In genomic region chr3:103195201-103195600, GRCh38 we compare ENCODE assay signal across 24 cellular contexts.
DNase-seq lines count a peak whose midpoint lies in the region; ATAC-seq, FAIRE-seq and TF ChIP-seq lines count a peak whose summit lies in the region.
"Had no signal": no experiment of that assay in that cellular context is flagged by ENCODE, and none has a peak within 500 bp of the region (broad histone marks: within the 10 kb centered on the region; RNA-seq: fewer than 3 reads in every experiment).

No MANE protein-coding gene starts in this region.

- H3K4me3 ChIP-seq in epithelial cell of esophagus (ENCODE audit: low read length) (no peak overlapping the region), upper lobe of right lung (no peak overlapping the region)
- H3K4me3 ChIP-seq: ascending aorta, BLaER1, heart right ventricle, left ventricle myocardium inferior, tibial artery had no signal

- H3K4me1 ChIP-seq in upper lobe of right lung: no peaks in the 10 kb centered on the region
- H3K4me1 ChIP-seq: ascending aorta, BLaER1, heart right ventricle, left ventricle myocardium inferior, tibial artery had no signal

- H3K9me3 Mint-ChIP-seq in activated naive CD4-positive, alpha-beta T cell treated with anti-CD3 and anti-CD28 coated beads, Interleukin-2, amount 50 U/mL, for 72 hours: peaks cover 0 to 7% of the 10 kb centered on the region in 2 donors
- H3K9me3 Mint-ChIP-seq: activated naive CD4-positive, alpha-beta T cell treated with anti-CD3 and anti-CD28 coated beads, Interleukin-2, amount 10 ng/mL, durations not matched to agents 7 days and 5 days; effector memory CD8-positive, alpha-beta T cell had no signal

- no peak for TF ChIP-seq CTCF in epithelial cell of esophagus (IDR thresholded peaks at IDR 0.05; ENCODE audit: insufficient read depth, low read depth, low read length, missing control alignments)
- no peak for TF ChIP-seq CTCF in upper lobe of right lung (IDR thresholded peaks at IDR 0.05)

- intact Hi-C loops in upper lobe of right lung (cut with DNase I): no loop called here

- no peak overlapping the region for H3K27ac ChIP-seq in upper lobe of right lung
- H3K27ac ChIP-seq: ascending aorta, BLaER1, heart right ventricle, left ventricle myocardium inferior, tibial artery had no signal

- ATAC-seq in SK-N-SH treated with all-trans-retinoic acid at 6 μM for 48 hours (peak; percentile 39; the same call in 1 of the 3 replicates), upper lobe of right lung (no peak), HG02798 (IDR thresholded peaks at IDR 0.05; ENCODE audit: poor library complexity, unreplicated experiment) (no peak)
- no peak for ATAC-seq in activated naive CD4-positive, alpha-beta T cell treated with anti-CD3 and anti-CD28 coated beads, Interleukin-2, amount 50 U/mL, for 72 hours
- ATAC-seq: effector memory CD8-positive, alpha-beta T cell; heart right ventricle; naive thymus-derived CD8-positive, alpha-beta T cell; stimulated activated naive CD8-positive, alpha-beta T cell treated with anti-CD3 and anti-CD28 coated beads, Interleukin-15, amount 100 ng/mL, for 72 hours had no signal

- no peak overlapping the region for H3K27ac Mint-ChIP-seq in activated naive CD4-positive, alpha-beta T cell treated with anti-CD3 and anti-CD28 coated beads, Interleukin-2, amount 50 U/mL, for 72 hours
- H3K27ac Mint-ChIP-seq: activated naive CD4-positive, alpha-beta T cell treated with anti-CD3 and anti-CD28 coated beads, Interleukin-2, amount 10 ng/mL, durations not matched to agents 7 days and 5 days; effector memory CD8-positive, alpha-beta T cell; mesothelial cell of epicardium; naive thymus-derived CD8-positive, alpha-beta T cell; stimulated activated naive CD8-positive, alpha-beta T cell treated with anti-CD3 and anti-CD28 coated beads, Interleukin-15, amount 100 ng/mL, for 72 hours had no signal

- no peak for FAIRE-seq in urothelium cell line (lab: Jason Lieb, UNC)

- DNase-seq in HT1080 (ENCODE audit: low read depth) (peak; percentile 18), epithelial cell of esophagus (ENCODE audit: low read depth) (peak; percentile 2), urothelium cell line (ENCODE audit: low spot score) (peak; percentile 7), upper lobe of right lung (no peak)
- DNase-seq in activated naive CD4-positive, alpha-beta T cell treated with anti-CD3 and anti-CD28 coated beads, Interleukin-2, amount 50 U/mL, for 72 hours (ENCODE audit: low spot score in 2 of 2): no peak
- DNase-seq: activated CD4-positive, alpha-beta T cell treated with anti-CD3 and anti-CD28 coated beads for 4 hours; activated naive CD4-positive, alpha-beta T cell treated with anti-CD3 and anti-CD28 coated beads, Interleukin-2, amount 10 ng/mL, durations not matched to agents 7 days and 5 days; COR-L47; DND-41; effector memory CD8-positive, alpha-beta T cell; heart right ventricle; left ventricle myocardium inferior; naive thymus-derived CD8-positive, alpha-beta T cell; NCI-H1417; NCI-H524 treated with DMSO at 0.1 percent for 48 hours; retina; stimulated activated CD4-positive, alpha-beta T cell treated with anti-CD3 and anti-CD28 coated beads, Interleukin-12 subunit alpha, Interleukin-12 subunit beta, amount 100 ng/mL, for 4 hours; stimulated activated naive CD8-positive, alpha-beta T cell treated with anti-CD3 and anti-CD28 coated beads, Interleukin-15, amount 100 ng/mL, for 72 hours; tibial artery had no signal

- H3K36me3 ChIP-seq in upper lobe of right lung: no peaks in the 10 kb centered on the region
- H3K36me3 ChIP-seq: ascending aorta, BLaER1, heart right ventricle, left ventricle myocardium inferior, tibial artery had no signal

- H3K9me3 ChIP-seq in upper lobe of right lung: no peaks in the 10 kb centered on the region
- H3K9me3 ChIP-seq: ascending aorta, BLaER1, left ventricle myocardium inferior, tibial artery had no signal

- no peaks in the 10 kb centered on the region for H3K36me3 Mint-ChIP-seq in activated naive CD4-positive, alpha-beta T cell treated with anti-CD3 and anti-CD28 coated beads, Interleukin-2, amount 50 U/mL, for 72 hours
- H3K36me3 Mint-ChIP-seq: activated naive CD4-positive, alpha-beta T cell treated with anti-CD3 and anti-CD28 coated beads, Interleukin-2, amount 10 ng/mL, durations not matched to agents 7 days and 5 days; mesothelial cell of epicardium; naive thymus-derived CD8-positive, alpha-beta T cell had no signal

- no peaks in the 10 kb centered on the region for H3K27me3 ChIP-seq in upper lobe of right lung
- H3K27me3 ChIP-seq: ascending aorta, BLaER1, heart right ventricle, tibial artery had no signal

TF ChIP-seq in SK-N-SH treated with all-trans-retinoic acid at 6 μM for 48 hours, 23 proteins besides CTCF, POLR2A, EP300 and RAD21:
- no peak for TF ChIP-seq PPARA (CRISPR knock-in tag; IDR thresholded peaks at IDR 0.05; ENCODE audit: borderline replicate concordance)
- no peak for TF ChIP-seq ZNF565 (CRISPR knock-in tag; conservative IDR thresholded peaks at IDR 0.05; ENCODE audit: low read depth)
- TF ChIP-seq ZFP3 (CRISPR knock-in tag; IDR thresholded peaks at IDR 0.05): no peak
- TF ChIP-seq, protein P1, sequence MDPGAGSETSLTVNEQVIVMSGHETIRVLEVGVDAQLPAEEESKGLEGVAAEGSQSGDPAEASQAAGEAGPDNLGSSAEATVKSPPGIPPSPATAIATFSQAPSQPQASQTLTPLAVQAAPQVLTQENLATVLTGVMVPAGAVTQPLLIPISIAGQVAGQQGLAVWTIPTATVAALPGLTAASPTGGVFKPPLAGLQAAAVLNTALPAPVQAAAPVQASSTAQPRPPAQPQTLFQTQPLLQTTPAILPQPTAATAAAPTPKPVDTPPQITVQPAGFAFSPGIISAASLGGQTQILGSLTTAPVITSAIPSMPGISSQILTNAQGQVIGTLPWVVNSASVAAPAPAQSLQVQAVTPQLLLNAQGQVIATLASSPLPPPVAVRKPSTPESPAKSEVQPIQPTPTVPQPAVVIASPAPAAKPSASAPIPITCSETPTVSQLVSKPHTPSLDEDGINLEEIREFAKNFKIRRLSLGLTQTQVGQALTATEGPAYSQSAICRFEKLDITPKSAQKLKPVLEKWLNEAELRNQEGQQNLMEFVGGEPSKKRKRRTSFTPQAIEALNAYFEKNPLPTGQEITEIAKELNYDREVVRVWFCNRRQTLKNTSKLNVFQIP (CRISPR knock-in tag; IDR thresholded peaks at IDR 0.05; ENCODE audit: borderline replicate concordance, low read depth): no peak
- TF ChIP-seq GLIS3 (CRISPR knock-in tag; IDR thresholded peaks at IDR 0.05): no peak
- TF ChIP-seq BACH2 (CRISPR knock-in tag; IDR thresholded peaks at IDR 0.05; ENCODE audit: borderline replicate concordance): no peak
- no peak for TF ChIP-seq CSDC2 (CRISPR knock-in tag; IDR thresholded peaks at IDR 0.05)
- TF ChIP-seq ZC3H10 (CRISPR knock-in tag; IDR thresholded peaks at IDR 0.05): no peak
- TF ChIP-seq ZNF70 (CRISPR knock-in tag; IDR thresholded peaks at IDR 0.05): no peak
- TF ChIP-seq ESRRG (CRISPR knock-in tag; IDR thresholded peaks at IDR 0.05): no peak
- TF ChIP-seq ISL1 (CRISPR knock-in tag; IDR thresholded peaks at IDR 0.05): no peak
- TF ChIP-seq TOX (CRISPR knock-in tag; IDR thresholded peaks at IDR 0.05; ENCODE audit: borderline replicate concordance): no peak
- TF ChIP-seq TCF4 (CRISPR knock-in tag; IDR thresholded peaks at IDR 0.05; ENCODE audit: borderline replicate concordance): no peak
- TF ChIP-seq SNAI2 (CRISPR knock-in tag; IDR thresholded peaks at IDR 0.05): no peak
- TF ChIP-seq, protein P2, sequence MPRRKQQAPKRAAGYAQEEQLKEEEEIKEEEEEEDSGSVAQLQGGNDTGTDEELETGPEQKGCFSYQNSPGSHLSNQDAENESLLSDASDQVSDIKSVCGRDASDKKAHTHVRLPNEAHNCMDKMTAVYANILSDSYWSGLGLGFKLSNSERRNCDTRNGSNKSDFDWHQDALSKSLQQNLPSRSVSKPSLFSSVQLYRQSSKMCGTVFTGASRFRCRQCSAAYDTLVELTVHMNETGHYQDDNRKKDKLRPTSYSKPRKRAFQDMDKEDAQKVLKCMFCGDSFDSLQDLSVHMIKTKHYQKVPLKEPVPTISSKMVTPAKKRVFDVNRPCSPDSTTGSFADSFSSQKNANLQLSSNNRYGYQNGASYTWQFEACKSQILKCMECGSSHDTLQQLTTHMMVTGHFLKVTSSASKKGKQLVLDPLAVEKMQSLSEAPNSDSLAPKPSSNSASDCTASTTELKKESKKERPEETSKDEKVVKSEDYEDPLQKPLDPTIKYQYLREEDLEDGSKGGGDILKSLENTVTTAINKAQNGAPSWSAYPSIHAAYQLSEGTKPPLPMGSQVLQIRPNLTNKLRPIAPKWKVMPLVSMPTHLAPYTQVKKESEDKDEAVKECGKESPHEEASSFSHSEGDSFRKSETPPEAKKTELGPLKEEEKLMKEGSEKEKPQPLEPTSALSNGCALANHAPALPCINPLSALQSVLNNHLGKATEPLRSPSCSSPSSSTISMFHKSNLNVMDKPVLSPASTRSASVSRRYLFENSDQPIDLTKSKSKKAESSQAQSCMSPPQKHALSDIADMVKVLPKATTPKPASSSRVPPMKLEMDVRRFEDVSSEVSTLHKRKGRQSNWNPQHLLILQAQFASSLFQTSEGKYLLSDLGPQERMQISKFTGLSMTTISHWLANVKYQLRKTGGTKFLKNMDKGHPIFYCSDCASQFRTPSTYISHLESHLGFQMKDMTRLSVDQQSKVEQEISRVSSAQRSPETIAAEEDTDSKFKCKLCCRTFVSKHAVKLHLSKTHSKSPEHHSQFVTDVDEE (CRISPR knock-in tag; IDR thresholded peaks at IDR 0.05): no peak

Comparison
In these comparisons a context has a peak if more than half of its experiments do, and no peak if none do; other contexts are left out.
1. DNase-seq: peak in HT1080 (single experiment), epithelial cell of esophagus (single experiment) and urothelium cell line (single experiment); none in upper lobe of right lung (single experiment) and activated naive CD4-positive, alpha-beta T cell treated with anti-CD3 and anti-CD28 coated beads, Interleukin-2, amount 50 U/mL, for 72 hours (0 of 2).